25 cellular contexts compared by ENCODE assay signal in genomic region chr1:35178295-35178695, GRCh38. TPM values are rescaled to one million over a fixed set of nuclear protein-coding genes. Genes with fewer than 3 reads are reported as not detected.
DNase-seq lines count a peak whose midpoint lies in the region; ATAC-seq, FAIRE-seq and TF ChIP-seq lines count a peak whose summit lies in the region.
"Had no signal": no experiment of that assay in that cellular context is flagged by ENCODE, and none has a peak within 500 bp of the region (broad histone marks: within the 10 kb centered on the region; RNA-seq: fewer than 3 reads in every experiment).

No MANE protein-coding gene starts in this region.

- SMC1A ChIA-PET in GM12878 (lab: Charles Lee; ENCODE audit: uncharacterized antibody, unreplicated experiment), result interaction anchor here (1.4 kb wide), 1 partner anchor 11 kb away, joined by 3 read pairs; no protein-coding TSS in a partner anchor

- no peaks in the 10 kb centered on the region for H3K27me3 Mint-ChIP-seq in activated naive CD4-positive, alpha-beta T cell treated with anti-CD3 and anti-CD28 coated beads for 36 hours (ENCODE audit: low read depth)
- H3K27me3 Mint-ChIP-seq in nephron (ENCODE audit: low read depth), result no peaks in the 10 kb centered on the region
- H3K27me3 Mint-ChIP-seq: CD4-positive, alpha-beta T cell had no signal

- no peak overlapping the region for H3K4me2 ChIP-seq in Karpas-422 (ENCODE audit: low read depth, low read length, poor library complexity, severe bottlenecking)
- H3K4me2 ChIP-seq in GM12878 (ENCODE audit: control insufficient read depth, insufficient read depth), result no peak overlapping the region

- DNase-seq in activated naive CD4-positive, alpha-beta T cell treated with anti-CD3 and anti-CD28 coated beads for 36 hours, result no peak
- DNase-seq in activated naive CD4-positive, alpha-beta T cell treated with anti-CD3 and anti-CD28 coated beads, Interleukin-2, amount 50 U/mL, for 16 hours, result no peak
- DNase-seq in Karpas-422, result peak; percentile 45
- no peak for DNase-seq in GM12878 (ENCODE audit: low read depth, low spot score)
- DNase-seq in GM10266 (ENCODE audit: extremely low spot score), result no peak
- DNase-seq in NCI-H446 treated with DMSO at 0.1 percent for 48 hours (lab: John Stamatoyannopoulos, UW), result no peak
- DNase-seq: activated CD4-positive, CD25-positive, alpha-beta regulatory T cell; CD4-positive, alpha-beta T cell; cortex of kidney; DMS53; foreskin keratinocyte; hypothalamus; kidney glomerular epithelial cell; NCI-H187 treated with DMSO at 0.1 percent for 48 hours; nucleus accumbens; retina; SHP77; stimulated activated CD4-positive, alpha-beta T cell treated with anti-CD3 and anti-CD28 coated beads, Interleukin-15, amount 100 ng/mL, for 24 hours; stimulated activated naive CD4-positive, alpha-beta T cell had no signal

- no peak overlapping the region for H3K4me3 ChIP-seq in Karpas-422 (ENCODE audit: low read length)
- H3K4me3 ChIP-seq in GM12878, result no peak overlapping the region

- H3K9me2 ChIP-seq in Karpas-422 (replicated peaks; ENCODE audit: insufficient read depth, low read length), result no peaks in the 10 kb centered on the region

- BruUV-seq in GM12878 (replicated peaks; lab: Mats Ljungman, UMichigan), result TSS peak; percentile 0

- peaks cover 11% of the 10 kb centered on the region; the same call in 1 of the 2 replicates for H3K79me2 ChIP-seq in Karpas-422 (ENCODE audit: low read length)
- peaks cover 31% of the 10 kb centered on the region for H3K79me2 ChIP-seq in GM12878 (ENCODE audit: control insufficient read depth, insufficient read depth, low read length)

- TF ChIP-seq EP300 in GM12878 (IDR thresholded peaks at IDR 0.05; ENCODE audit: borderline replicate concordance in 1 of 2, control insufficient read depth in 1 of 2, low read depth in 2 of 2, low read length in 2 of 2), result no peak

- H3K4me1 ChIP-seq in Karpas-422 (ENCODE audit: low read length), result peaks cover 2% of the 10 kb centered on the region; the same call in 1 of the 2 replicates
- H3K4me1 ChIP-seq in GM12878 (ENCODE audit: control insufficient read depth, insufficient read depth, low read length), result peaks cover 3% of the 10 kb centered on the region; the same call in 1 of the 2 replicates

- 57% methylated on average over 2 of the region's 2 CpGs for WGBS in GM12878 (ENCODE audit: insufficient coverage, insufficient replicate concordance, low lambda C conversion rate, missing lambda C conversion rate)

- H3K4me3 Mint-ChIP-seq in activated naive CD4-positive, alpha-beta T cell treated with anti-CD3 and anti-CD28 coated beads for 36 hours, result no peak overlapping the region
- H3K4me3 Mint-ChIP-seq in nephron, result peak overlapping the region in 1 of 3 experiments; percentile 17
- H3K4me3 Mint-ChIP-seq: CD4-positive, alpha-beta T cell; mesothelial cell of epicardium; T-helper 1 cell treated with Interleukin-12 subunit alpha and Interleukin-12 subunit beta and Interleukin-4 antibody, amounts not matched to agents 30 μg/mL and 1 μg/mL, for 36 hours had no signal

- H2AFZ ChIP-seq in Karpas-422 (ENCODE audit: low read length) (no peak overlapping the region), GM12878 (ENCODE audit: control insufficient read depth, low read depth, low read length) (no peak overlapping the region)

- no peaks in the 10 kb centered on the region for H3K9me3 Mint-ChIP-seq in activated naive CD4-positive, alpha-beta T cell treated with anti-CD3 and anti-CD28 coated beads for 36 hours
- H3K9me3 Mint-ChIP-seq in nephron, result no peaks in the 10 kb centered on the region
- H3K9me3 Mint-ChIP-seq: CD4-positive, alpha-beta T cell; mesothelial cell of epicardium; T-helper 1 cell treated with Interleukin-12 subunit alpha and Interleukin-12 subunit beta and Interleukin-4 antibody, amounts not matched to agents 30 μg/mL and 1 μg/mL, for 36 hours had no signal

- H3K9ac ChIP-seq in Karpas-422 (ENCODE audit: low read length) (no peak overlapping the region), GM12878 (ENCODE audit: control insufficient read depth, insufficient read depth, low read length) (no peak overlapping the region)

- intact Hi-C loops in activated naive CD4-positive, alpha-beta T cell treated with anti-CD3 and anti-CD28 coated beads for 36 hours (cut with micrococcal nuclease), result no loop called here
- intact Hi-C loops in GM12878 (cut with micrococcal nuclease; ENCODE audit: unreplicated experiment), result no loop called here

- H4K20me1 ChIP-seq in Karpas-422 (ENCODE audit: insufficient read depth, low read depth, low read length) (peaks cover 66% of the 10 kb centered on the region), GM12878 (ENCODE audit: control insufficient read depth, insufficient read depth) (peaks cover 11% of the 10 kb centered on the region; the same call in 1 of the 2 replicates)

- peaks cover 76% of the 10 kb centered on the region for H3K36me3 ChIP-seq in Karpas-422 (ENCODE audit: insufficient read depth, low read length)
- H3K36me3 ChIP-seq in GM12878 (ENCODE audit: control insufficient read depth in 2 of 2, insufficient read depth in 2 of 2, low read length in 1 of 2), result peaks cover 13 to 59% of the 10 kb centered on the region in 2 experiments

- H3K27ac ChIP-seq in Karpas-422 (ENCODE audit: low read length) (no peak overlapping the region), GM12878 (ENCODE audit: control insufficient read depth, insufficient read depth) (no peak overlapping the region)
- H3K27ac ChIP-seq: epithelial cell of prostate, foreskin keratinocyte had no signal

- H3K4me1 Mint-ChIP-seq in activated naive CD4-positive, alpha-beta T cell treated with anti-CD3 and anti-CD28 coated beads for 36 hours (ENCODE audit: low read depth), result peaks cover 45% of the 10 kb centered on the region
- H3K4me1 Mint-ChIP-seq in nephron, result peaks cover 34% of the 10 kb centered on the region

- TF ChIP-seq CTCF in GM12878 (IDR thresholded peaks at IDR 0.05 in 2 of 3, conservative IDR thresholded peaks at IDR 0.05 in 1 of 3; ENCODE audit: control insufficient read depth in 2 of 3, extremely low read depth in 1 of 3, insufficient read depth in 1 of 3, low read depth in 3 of 3, low read length in 3 of 3) (no peak), nephron (IDR thresholded peaks at IDR 0.05; ENCODE audit: unreplicated experiment in 3 of 3) (no peak), GM10266 (IDR thresholded peaks at IDR 0.05; ENCODE audit: control insufficient read depth, insufficient read depth, low read depth, missing control alignments) (no peak)

- peak overlapping the region; percentile 36 for H3K27ac Mint-ChIP-seq in activated naive CD4-positive, alpha-beta T cell treated with anti-CD3 and anti-CD28 coated beads for 36 hours
- peak overlapping the region; percentile 21 to 92 (median 61) for H3K27ac Mint-ChIP-seq in nephron
- H3K27ac Mint-ChIP-seq: mesothelial cell of epicardium; T-helper 1 cell treated with Interleukin-12 subunit alpha and Interleukin-12 subunit beta and Interleukin-4 antibody, amounts not matched to agents 30 μg/mL and 1 μg/mL, for 36 hours had no signal

- H3K9me3 ChIP-seq in Karpas-422 (ENCODE audit: low read length) (no peaks in the 10 kb centered on the region), GM12878 (replicated peaks; ENCODE audit: control insufficient read depth, insufficient read depth, low read length) (no peaks in the 10 kb centered on the region)

- TF ChIP-seq RAD21 in GM12878 (IDR thresholded peaks at IDR 0.05; ENCODE audit: insufficient read depth, low read depth, low read length), result no peak

- in situ Hi-C loops in GM12878 (cut with MboI), result no loop called here

- RAD21 ChIA-PET in GM12878 (lab: Charles Lee; ENCODE audit: unreplicated experiment), result no interaction called here

- POLR2A ChIA-PET in GM12878 (lab: Charles Lee), result interaction anchor here (1.0 kb wide), 1 partner anchor 10 kb away, joined by 3 read pairs; no protein-coding TSS in a partner anchor

- no peak for FAIRE-seq in GM12878 (lab: Jason Lieb, UNC)
- FAIRE-seq: H54 had no signal

- TF ChIP-seq POLR2A in GM12878 (IDR thresholded peaks at IDR 0.05; ENCODE audit: low read depth, low read length), result peak; percentile 77

- H3K27me3 ChIP-seq in Karpas-422 (ENCODE audit: low read length), result no peaks in the 10 kb centered on the region
- no peaks in the 10 kb centered on the region for H3K27me3 ChIP-seq in GM12878 (replicated peaks in 1 of 2; ENCODE audit: control insufficient read depth in 2 of 2, insufficient read depth in 2 of 2, low read length in 1 of 2)
- H3K27me3 ChIP-seq: foreskin keratinocyte had no signal

- H3K36me3 Mint-ChIP-seq in activated naive CD4-positive, alpha-beta T cell treated with anti-CD3 and anti-CD28 coated beads for 36 hours (ENCODE audit: low read depth), result peaks cover 68% of the 10 kb centered on the region
- H3K36me3 Mint-ChIP-seq in nephron (ENCODE audit: low read depth), result peaks cover 97% of the 10 kb centered on the region

- CTCF ChIA-PET in activated naive CD4-positive, alpha-beta T cell treated with anti-CD3 and anti-CD28 coated beads for 36 hours (lab: Charles Lee), result no interaction called here
- CTCF ChIA-PET in GM12878 (lab: Yijun Ruan, JAX), result interaction anchor here (0.6 kb wide), 1 partner anchor 273 kb away, joined by 3 read pairs; no protein-coding TSS in a partner anchor

- no peak for ATAC-seq in GM12878
- no peak for ATAC-seq in GM19452 (IDR thresholded peaks at IDR 0.05; ENCODE audit: unreplicated experiment)
- ATAC-seq: foreskin keratinocyte had no signal

TF ChIP-seq in GM12878, 131 proteins besides CTCF, POLR2A, EP300 and RAD21 (continues in another document):
- TF ChIP-seq TCF7 (IDR thresholded peaks at IDR 0.05; ENCODE audit: borderline replicate concordance) (no peak), NFIC (IDR thresholded peaks at IDR 0.05; ENCODE audit: low read depth, low read length) (no peak)

RNA-seq across cellular contexts. Expression of gene SFPQ, which starts 14.7 kb away (rescaled TPM):
- 100 to 1,000 TPM; 260 to 269 TPM for total RNA-seq in activated naive CD4-positive, alpha-beta T cell treated with anti-CD3 and anti-CD28 coated beads for 36 hours
- 172 and 196 TPM in 2 replicates for total RNA-seq in Karpas-422 (2014; rRNA removed; shearing (Covaris generic); ENCODE audit: low replicate concordance)
- total RNA-seq in GM12878 (2013; cell fraction: nucleolus; rRNA removed), result 575 and 577 TPM in 2 replicates
- 201 and 223 TPM in 2 replicates for total RNA-seq in GM12878 (2014; rRNA removed)
- total RNA-seq in GM12878 (2014; rRNA removed; fragmentation: Illumina TruSeq; extraction: Trizol), result 384 and 393 TPM in 2 replicates
- 305 and 325 TPM in 2 replicates for total RNA-seq in GM12878 (2021)
- polyA plus RNA-seq in GM12878 (2011; ENCODE audit: low read depth), result 203 TPM
- polyA plus RNA-seq in GM12878 (2011; rRNA removed), result 177 and 237 TPM in 2 replicates
- 59.6 and 65.2 TPM in 2 replicates for polyA plus RNA-seq in GM12878 (2011; cell fraction: cytosol; rRNA removed)
- 308 and 445 TPM in 2 replicates for polyA plus RNA-seq in GM12878 (2011; cell fraction: nucleus; rRNA removed)
- 220 and 322 TPM in 2 replicates for polyA plus RNA-seq in GM12878 (2012)
- polyA plus RNA-seq in GM12878 (2014; fragmentation: Illumina TruSeq; extraction: Trizol), result 559 and 719 TPM in 2 replicates
- polyA plus RNA-seq in GM12878 (2014; fragmentation: Nextera tagmentation; extraction: Ambion mirVana), result 100 to 1,000 TPM in 1 of 2 experiments, 10 to 100 TPM in 1; 78.5 to 117 TPM
- 257 and 273 TPM in 2 replicates for polyA plus RNA-seq in GM12878 (2014; rRNA removed)
- polyA plus RNA-seq in GM12878 (2016; fragmentation: Nextera tagmentation; extraction: Ambion mirVana), result 100 to 1,000 TPM; 171 to 198 TPM
- 92.8 and 133 TPM in 2 replicates for polyA minus RNA-seq in GM12878 (2011; rRNA and poly(A)+ RNA removed)
- polyA minus RNA-seq in GM12878 (2011; cell fraction: cytosol; rRNA and poly(A)+ RNA removed), result 56.9 and 61.2 TPM in 2 replicates
- polyA minus RNA-seq in GM12878 (2011; cell fraction: nucleus; rRNA and poly(A)+ RNA removed), result 129 and 229 TPM in 2 replicates
